ENCODE assay signal across 16 cellular contexts in genomic region chr2:53497020-53497419, GRCh38.
A peak's percentile ranks its signal among the peaks of the same experiment; 100 is the strongest.
DNase-seq lines count a peak whose midpoint lies in the region; ATAC-seq and TF ChIP-seq lines count a peak whose summit lies in the region.
"Had no signal": no experiment of that assay in that cellular context is flagged by ENCODE, and none has a peak within 500 bp of the region (broad histone marks: within the 10 kb centered on the region; RNA-seq: fewer than 3 reads in every experiment).

No MANE protein-coding gene starts in this region.

- WGBS in endodermal cell (ENCODE audit: insufficient coverage in 1 of 2, insufficient read length in 1 of 2), 2 experiments: 43 to 73% methylated on average over 1 of the region's 1 CpG
- 0 to 1% methylated on average over 1 of the region's 1 CpG for WGBS in aorta, 2 donors

- H3K9me3 ChIP-seq in ascending aorta: no peaks in the 10 kb centered on the region
- H3K9me3 ChIP-seq in endodermal cell (ENCODE audit: control insufficient read depth, low read length): no peaks in the 10 kb centered on the region
- H3K9me3 ChIP-seq in thoracic aorta: no peaks in the 10 kb centered on the region
- no peaks in the 10 kb centered on the region for H3K9me3 ChIP-seq in aorta (ENCODE audit: control insufficient read depth, low read length)
- H3K9me3 ChIP-seq: A549, BE2C had no signal

- H3K36me3 ChIP-seq in ascending aorta: no peaks in the 10 kb centered on the region
- no peaks in the 10 kb centered on the region for H3K36me3 ChIP-seq in endodermal cell (ENCODE audit: control insufficient read depth, insufficient read depth, low read length)
- H3K36me3 ChIP-seq in thoracic aorta: no peaks in the 10 kb centered on the region
- H3K36me3 ChIP-seq in aorta (ENCODE audit: control insufficient read depth in 1 of 2, insufficient read depth in 2 of 2, low read length in 1 of 2): no peaks in the 10 kb centered on the region
- H3K36me3 ChIP-seq: BE2C had no signal

- no peak for TF ChIP-seq CTCF in ascending aorta (IDR thresholded peaks at IDR 0.05)
- TF ChIP-seq CTCF in endodermal cell (conservative IDR thresholded peaks at IDR 0.05): no peak
- no peak for TF ChIP-seq CTCF in thoracic aorta (IDR thresholded peaks at IDR 0.05)

- no peak for ATAC-seq in thoracic aorta (ENCODE audit: insufficient number of reproducible peaks, low FRiP score, low read depth)
- ATAC-seq in aorta (ENCODE audit: low FRiP score): no peak
- ATAC-seq: A549; CD8-positive, alpha-beta T cell had no signal

- H3K9ac ChIP-seq in endodermal cell (ENCODE audit: extremely low read depth, low read length, poor library complexity, severe bottlenecking): no peak overlapping the region

- no peaks in the 10 kb centered on the region for H3K9me3 Mint-ChIP-seq in endodermal cell
- H3K9me3 Mint-ChIP-seq: CD8-positive, alpha-beta T cell; H9 had no signal

- H3K27ac Mint-ChIP-seq in endodermal cell: no peak overlapping the region
- H3K27ac Mint-ChIP-seq: CD14-positive monocyte; CD8-positive, alpha-beta T cell; H9 had no signal

- peaks cover 2% of the 10 kb centered on the region for H3K4me1 Mint-ChIP-seq in endodermal cell
- H3K4me1 Mint-ChIP-seq: CD14-positive monocyte, H9 had no signal

- H3K4me1 ChIP-seq in ascending aorta (peaks cover 0 to 33% of the 10 kb centered on the region in 2 donors), endodermal cell (ENCODE audit: control insufficient read depth, insufficient read depth, low read length) (no peaks in the 10 kb centered on the region), thoracic aorta (ENCODE audit: control insufficient read depth in 1 of 2, low read depth in 2 of 2) (peaks cover 18 to 56% of the 10 kb centered on the region in 2 donors), aorta (ENCODE audit: control insufficient read depth in 1 of 2, insufficient read depth in 2 of 2, low read length in 2 of 2) (peaks cover 7 to 14% of the 10 kb centered on the region in 2 donors)
- H3K4me1 ChIP-seq: A549, BE2C had no signal

- no peak overlapping the region for H3K4me3 ChIP-seq in ascending aorta
- H3K4me3 ChIP-seq in endodermal cell (ENCODE audit: low read length): no peak overlapping the region
- no peak overlapping the region for H3K4me3 ChIP-seq in thoracic aorta
- H3K4me3 ChIP-seq in aorta (ENCODE audit: low read length in 2 of 2): no peak overlapping the region
- H3K4me3 ChIP-seq: A549 had no signal

- H3K27me3 Mint-ChIP-seq in endodermal cell (ENCODE audit: insufficient read depth): no peaks in the 10 kb centered on the region

- H3K27me3 ChIP-seq in ascending aorta: no peaks in the 10 kb centered on the region
- H3K27me3 ChIP-seq in endodermal cell (ENCODE audit: control insufficient read depth, insufficient read depth, low read length, poor library complexity, severe bottlenecking): no peaks in the 10 kb centered on the region
- H3K27me3 ChIP-seq in thoracic aorta (replicated peaks; ENCODE audit: insufficient read depth): no peaks in the 10 kb centered on the region
- no peaks in the 10 kb centered on the region for H3K27me3 ChIP-seq in aorta (ENCODE audit: control insufficient read depth in 1 of 2, insufficient read depth in 2 of 2, low read length in 1 of 2)
- H3K27me3 ChIP-seq: BE2C had no signal

- DNase-seq in ascending aorta (ENCODE audit: low spot score in 2 of 2) (no peak), endodermal cell (peak; percentile 26), thoracic aorta (ENCODE audit: low spot score) (no peak), aorta (no peak), dermis blood vessel endothelial cell (no peak), C1 segment of cervical spinal cord (lab: John Stamatoyannopoulos, UW) (no peak)
- DNase-seq: BE2C; CD8-positive, alpha-beta T cell; COR-L47; DMS153; DMS79 treated with DMSO at 0.1 percent for 48 hours; EL; GOT3; H9 had no signal

- intact Hi-C loops in ascending aorta (cut with DNase I): loop anchor here (5.0 kb wide), 1 partner anchor 245 kb away; no protein-coding TSS in a partner anchor
- intact Hi-C loops in aorta (cut with DNase I): loop anchor here in 1 of 2 donors (5.0 kb wide), 1 partner anchor 250 kb away; no protein-coding TSS in a partner anchor

- H3K4me3 Mint-ChIP-seq in endodermal cell: no peak overlapping the region
- H3K4me3 Mint-ChIP-seq: CD14-positive monocyte; CD8-positive, alpha-beta T cell; H9 had no signal

- no peaks in the 10 kb centered on the region for H3K36me3 Mint-ChIP-seq in endodermal cell (ENCODE audit: low read depth)
- H3K36me3 Mint-ChIP-seq: CD14-positive monocyte; CD8-positive, alpha-beta T cell had no signal

- peak overlapping the region; percentile 63 to 82 for H3K27ac ChIP-seq in ascending aorta
- no peak overlapping the region for H3K27ac ChIP-seq in endodermal cell (ENCODE audit: low read depth, low read length)
- H3K27ac ChIP-seq in thoracic aorta: peak overlapping the region; percentile 50 to 74
- H3K27ac ChIP-seq in aorta (ENCODE audit: low read depth in 1 of 2, low read length in 2 of 2): peak overlapping the region; percentile 83 to 91
- H3K27ac ChIP-seq: A549 had no signal
